ENCODE assay signal across 21 cellular contexts in the genomic region with DNA sequence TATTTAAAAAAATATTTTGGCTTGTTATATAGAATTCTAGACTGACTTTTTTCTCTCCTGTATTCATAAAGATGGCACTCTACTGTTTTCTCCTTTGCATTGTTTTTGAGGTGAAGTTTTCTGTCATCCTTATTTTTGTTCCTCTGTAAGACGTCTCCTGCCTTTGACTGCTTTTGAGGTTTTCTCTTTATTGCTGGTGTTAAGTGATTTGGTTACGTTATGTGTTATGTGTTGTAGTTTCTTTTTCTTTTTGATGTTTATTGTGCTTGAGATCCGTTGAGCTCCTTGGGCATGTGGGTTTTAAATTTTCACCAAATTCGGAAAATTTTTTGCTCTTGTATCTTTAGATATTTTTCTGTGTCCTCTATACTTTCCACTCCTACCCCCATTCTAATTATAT. TPM values are rescaled to one million over a fixed set of nuclear protein-coding genes. Genes with fewer than 3 reads are reported as not detected.
DNase-seq lines count a peak whose midpoint lies in the region; ATAC-seq and TF ChIP-seq lines count a peak whose summit lies in the region.
"Had no signal": no experiment of that assay in that cellular context is flagged by ENCODE, and none has a peak within 500 bp of the region (broad histone marks: within the 10 kb centered on the region; RNA-seq: fewer than 3 reads in every experiment).

No MANE protein-coding gene starts in this region.

- no peak overlapping the region for H3K27ac ChIP-seq in SJCRH30
- H3K27ac ChIP-seq: GM23248, heart right ventricle, KMS-11, lower lobe of right lung, pancreas, tibial artery had no signal

- ATAC-seq in activated B cell treated with CpG ODN at 0.5 μM for 24 hours (ENCODE audit: low read depth): no peak
- no peak for ATAC-seq in GM18870 (IDR thresholded peaks at IDR 0.05; ENCODE audit: unreplicated experiment)
- ATAC-seq in GM21526 (IDR thresholded peaks at IDR 0.05; ENCODE audit: low FRiP score, unreplicated experiment): no peak
- ATAC-seq: heart right ventricle; lower lobe of right lung; pancreas; sciatic nerve; SK-N-SH treated with all-trans-retinoic acid at 6 μM for 48 hours; stimulated activated memory B cell treated with anti-CD40 and anti-IgM and Interleukin-4, amounts not matched to agents 10 μg/mL and 1 μg/mL and 100 μg/mL, for 72 hours had no signal

- peaks cover 2% of the 10 kb centered on the region for H3K36me3 Mint-ChIP-seq in activated naive CD4-positive, alpha-beta T cell treated with anti-CD3 and anti-CD28 coated beads for 36 hours (ENCODE audit: low read depth)
- H3K36me3 Mint-ChIP-seq in activated B cell treated with CpG ODN at 0.5 μM for 24 hours (ENCODE audit: low read depth) (no peaks in the 10 kb centered on the region), osteocyte (ENCODE audit: unreplicated experiment) (no peaks in the 10 kb centered on the region)
- H3K36me3 Mint-ChIP-seq in dendritic cell treated with granulocyte-macrophage colony-stimulating factor and Interleukin-4, amounts not matched to agents 40 ng/mL and 50 ng/mL, for 4 days (ENCODE audit: low read depth): no peaks in the 10 kb centered on the region

- H3K27me3 Mint-ChIP-seq in activated naive CD4-positive, alpha-beta T cell treated with anti-CD3 and anti-CD28 coated beads for 36 hours (ENCODE audit: low read depth): no peaks in the 10 kb centered on the region
- no peaks in the 10 kb centered on the region for H3K27me3 Mint-ChIP-seq in activated B cell treated with CpG ODN at 0.5 μM for 24 hours
- H3K27me3 Mint-ChIP-seq in dendritic cell treated with granulocyte-macrophage colony-stimulating factor and Interleukin-4, amounts not matched to agents 40 ng/mL and 50 ng/mL, for 4 days: no peaks in the 10 kb centered on the region
- no peaks in the 10 kb centered on the region for H3K27me3 Mint-ChIP-seq in osteocyte (ENCODE audit: unreplicated experiment)
- H3K27me3 Mint-ChIP-seq: stimulated activated memory B cell treated with anti-CD40 and anti-IgM and Interleukin-4, amounts not matched to agents 10 μg/mL and 1 μg/mL and 100 μg/mL, for 72 hours had no signal

- H3K27ac Mint-ChIP-seq in activated naive CD4-positive, alpha-beta T cell treated with anti-CD3 and anti-CD28 coated beads for 36 hours: peak overlapping the region; percentile 50
- H3K27ac Mint-ChIP-seq in activated B cell treated with CpG ODN at 0.5 μM for 24 hours (peak overlapping the region; percentile 4), osteocyte (ENCODE audit: unreplicated experiment) (peak overlapping the region; percentile 28)
- peak overlapping the region; percentile 21 for H3K27ac Mint-ChIP-seq in dendritic cell treated with granulocyte-macrophage colony-stimulating factor and Interleukin-4, amounts not matched to agents 40 ng/mL and 50 ng/mL, for 4 days
- H3K27ac Mint-ChIP-seq: stimulated activated memory B cell treated with anti-CD40 and anti-IgM and Interleukin-4, amounts not matched to agents 10 μg/mL and 1 μg/mL and 100 μg/mL, for 72 hours had no signal

- H3K4me1 Mint-ChIP-seq in activated naive CD4-positive, alpha-beta T cell treated with anti-CD3 and anti-CD28 coated beads for 36 hours (ENCODE audit: low read depth): peaks cover 54% of the 10 kb centered on the region
- H3K4me1 Mint-ChIP-seq in activated B cell treated with CpG ODN at 0.5 μM for 24 hours: peaks cover 52% of the 10 kb centered on the region
- peaks cover 34% of the 10 kb centered on the region for H3K4me1 Mint-ChIP-seq in dendritic cell treated with granulocyte-macrophage colony-stimulating factor and Interleukin-4, amounts not matched to agents 40 ng/mL and 50 ng/mL, for 4 days (ENCODE audit: low read depth)
- peaks cover 1% of the 10 kb centered on the region for H3K4me1 Mint-ChIP-seq in osteocyte (ENCODE audit: unreplicated experiment)

- H3K27me3 ChIP-seq in SJCRH30: no peaks in the 10 kb centered on the region
- H3K27me3 ChIP-seq: heart right ventricle, pancreas, tibial artery had no signal

- no peak for TF ChIP-seq CTCF in activated B cell treated with CpG ODN at 0.5 μM for 24 hours (IDR thresholded peaks at IDR 0.05)
- no peak for TF ChIP-seq CTCF in osteocyte (IDR thresholded peaks at IDR 0.05)

- H3K4me3 ChIP-seq in SJCRH30: no peak overlapping the region
- H3K4me3 ChIP-seq: GM23248, heart right ventricle, lower lobe of right lung, pancreas, tibial artery had no signal

- POLR2A ChIA-PET in activated B cell treated with CpG ODN at 0.5 μM for 24 hours (lab: Charles Lee): no interaction called here

- no peaks in the 10 kb centered on the region for H3K4me1 ChIP-seq in SJCRH30

- H3K4me3 Mint-ChIP-seq in activated naive CD4-positive, alpha-beta T cell treated with anti-CD3 and anti-CD28 coated beads for 36 hours: no peak overlapping the region
- H3K4me3 Mint-ChIP-seq in activated B cell treated with CpG ODN at 0.5 μM for 24 hours (no peak overlapping the region), osteocyte (ENCODE audit: unreplicated experiment) (no peak overlapping the region)
- no peak overlapping the region for H3K4me3 Mint-ChIP-seq in dendritic cell treated with granulocyte-macrophage colony-stimulating factor and Interleukin-4, amounts not matched to agents 40 ng/mL and 50 ng/mL, for 4 days
- H3K4me3 Mint-ChIP-seq: stimulated activated memory B cell treated with anti-CD40 and anti-IgM and Interleukin-4, amounts not matched to agents 10 μg/mL and 1 μg/mL and 100 μg/mL, for 72 hours had no signal

- intact Hi-C loops in activated naive CD4-positive, alpha-beta T cell treated with anti-CD3 and anti-CD28 coated beads for 36 hours (cut with micrococcal nuclease): loop anchor here (5.0 kb wide), 1 partner anchor 51 kb away; the partner anchor contains the start of gene KDM6A
- intact Hi-C loops in activated B cell treated with CpG ODN at 0.5 μM for 24 hours (cut with micrococcal nuclease): no loop called here
- intact Hi-C loops in dendritic cell treated with granulocyte-macrophage colony-stimulating factor and Interleukin-4, amounts not matched to agents 40 ng/mL and 50 ng/mL, for 4 days (cut with micrococcal nuclease): no loop called here

- CTCF ChIA-PET in activated naive CD4-positive, alpha-beta T cell treated with anti-CD3 and anti-CD28 coated beads for 36 hours (lab: Charles Lee): interaction anchor here (0.9 kb wide), 1 partner anchor 22 kb away, joined by 3 read pairs; no protein-coding TSS in a partner anchor
- CTCF ChIA-PET in activated B cell treated with CpG ODN at 0.5 μM for 24 hours (lab: Charles Lee): no interaction called here

- peaks cover 2% of the 10 kb centered on the region for H3K9me3 Mint-ChIP-seq in activated naive CD4-positive, alpha-beta T cell treated with anti-CD3 and anti-CD28 coated beads for 36 hours
- H3K9me3 Mint-ChIP-seq in activated B cell treated with CpG ODN at 0.5 μM for 24 hours (no peaks in the 10 kb centered on the region), osteocyte (ENCODE audit: unreplicated experiment) (peaks cover 4% of the 10 kb centered on the region)
- no peaks in the 10 kb centered on the region for H3K9me3 Mint-ChIP-seq in dendritic cell treated with granulocyte-macrophage colony-stimulating factor and Interleukin-4, amounts not matched to agents 40 ng/mL and 50 ng/mL, for 4 days
- H3K9me3 Mint-ChIP-seq: stimulated activated memory B cell treated with anti-CD40 and anti-IgM and Interleukin-4, amounts not matched to agents 10 μg/mL and 1 μg/mL and 100 μg/mL, for 72 hours had no signal

- no peak for DNase-seq in activated naive CD4-positive, alpha-beta T cell treated with anti-CD3 and anti-CD28 coated beads for 36 hours
- no peak for DNase-seq in activated naive CD4-positive, alpha-beta T cell treated with anti-CD3 and anti-CD28 coated beads, Interleukin-2, amount 50 U/mL, for 16 hours
- DNase-seq in activated B cell treated with CpG ODN at 0.5 μM for 24 hours (no peak), osteocyte (ENCODE audit: extremely low spot score, unreplicated experiment) (no peak), SJCRH30 (no peak)
- DNase-seq: activated gamma-delta T cell, DND-41, GM23248, heart right ventricle, islet precursor cell, lower lobe of right lung, NCI-H2029, pancreas, tibial artery had no signal

- no peaks in the 10 kb centered on the region for H3K9me3 ChIP-seq in SJCRH30 (replicated peaks)
- H3K9me3 ChIP-seq: heart right ventricle, lower lobe of right lung, pancreas, tibial artery had no signal

- H3K36me3 ChIP-seq in SJCRH30: no peaks in the 10 kb centered on the region
- H3K36me3 ChIP-seq: heart right ventricle, lower lobe of right lung, pancreas, tibial artery had no signal

RNA-seq across cellular contexts. Expression of gene KDM6A, which starts 50.0 kb away (rescaled TPM):
- 10 to 100 TPM; 21.5 to 22.5 TPM for total RNA-seq in activated naive CD4-positive, alpha-beta T cell treated with anti-CD3 and anti-CD28 coated beads for 36 hours
- total RNA-seq in activated B cell treated with CpG ODN at 0.5 μM for 24 hours (32.1 and 36.0 TPM in 2 replicates), osteocyte (17.6 and 20.3 TPM in 2 replicates)
- 18.3 and 21.5 TPM in 2 replicates for total RNA-seq in SJCRH30 (2014; rRNA removed; shearing (Covaris generic))
